Comparison of ENCODE assay signal across 8 cellular contexts in the genomic region with DNA sequence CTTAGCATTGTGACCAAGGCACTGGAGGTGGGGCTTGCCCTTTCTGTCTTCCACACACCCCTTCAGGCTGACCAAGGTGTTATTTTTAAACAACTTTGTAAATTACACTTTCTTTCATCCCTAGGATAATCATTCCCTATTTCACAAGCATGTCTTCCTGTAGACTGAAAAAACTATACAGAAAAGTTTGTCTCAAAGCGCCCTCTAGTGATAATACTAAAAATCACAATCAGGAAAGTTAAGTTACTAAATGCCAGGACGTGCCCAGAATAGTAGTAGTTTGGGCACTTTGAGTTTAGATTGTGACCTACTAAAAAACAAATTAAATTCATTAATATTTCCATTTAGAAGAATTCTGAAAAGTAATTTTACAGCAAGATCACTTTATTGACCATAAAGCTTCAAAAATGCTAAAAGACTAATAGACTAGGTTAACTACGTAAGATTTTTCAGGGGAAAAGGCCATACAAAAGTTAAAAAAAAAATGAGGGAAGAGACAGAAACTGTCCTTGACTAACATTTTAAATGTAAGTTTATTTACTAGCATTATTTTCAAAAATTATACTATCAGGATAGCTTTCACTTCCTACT.
DNase-seq lines count a peak whose midpoint lies in the region; ATAC-seq and TF ChIP-seq lines count a peak whose summit lies in the region.

No MANE protein-coding gene starts in this region.

- H3K27ac ChIP-seq in foreskin keratinocyte (no peak overlapping the region), sigmoid colon (no peak overlapping the region)

- H3K4me1 ChIP-seq in foreskin keratinocyte, result no peaks in the 10 kb centered on the region
- no peaks in the 10 kb centered on the region for H3K4me1 ChIP-seq in sigmoid colon

- no peak for TF ChIP-seq POLR2A in sigmoid colon (IDR thresholded peaks at IDR 0.05)

- TF ChIP-seq CTCF in foreskin keratinocyte (conservative IDR thresholded peaks at IDR 0.05), result peak; percentile 77
- peak in 3 of 4 experiments; percentile 30 to 57 (median 32) for TF ChIP-seq CTCF in sigmoid colon (IDR thresholded peaks at IDR 0.05)

- H3K27me3 ChIP-seq in foreskin keratinocyte (peaks cover 14% of the 10 kb centered on the region), sigmoid colon (peaks cover 0 to 4% (median 0%) of the 10 kb centered on the region in 3 donors)

- WGBS in sigmoid colon, 2 donors, result 29 to 32% methylated on average over 3 of the region's 3 CpGs

- peak; percentile 38 for DNase-seq in DMS53 treated with DMSO at 0.1 percent for 48 hours (lab: John Stamatoyannopoulos, UW; ENCODE audit: unreplicated experiment)
- DNase-seq in Kasumi-1 (lab: John Stamatoyannopoulos, UW), result peak; percentile 43 to 56
- peak in 1 of 2 donors; percentile 42 for DNase-seq in foreskin keratinocyte
- no peak for DNase-seq in sigmoid colon
- no peak for DNase-seq in activated effector memory CD4-positive, alpha-beta T cell treated with Interleukin-2 at 50 U/mL for 16 hours
- no peak for DNase-seq in UCSD-AML1 (lab: John Stamatoyannopoulos, UW; ENCODE audit: unreplicated experiment)

- H3K36me3 ChIP-seq in sigmoid colon, result no peaks in the 10 kb centered on the region

- peak; percentile 79 for ATAC-seq in SK-N-SH treated with all-trans-retinoic acid at 6 μM for 48 hours
- ATAC-seq in foreskin keratinocyte, result peak; percentile 53
- ATAC-seq in GM18502 (IDR thresholded peaks at IDR 0.05; ENCODE audit: poor library complexity, unreplicated experiment), result no peak

- H3K4me3 ChIP-seq in sigmoid colon, result no peak overlapping the region

- intact Hi-C loops in sigmoid colon (cut with DNase I), result no loop called here

- TF ChIP-seq EP300 in sigmoid colon (IDR thresholded peaks at IDR 0.05), result no peak

- no peaks in the 10 kb centered on the region for H3K9me3 ChIP-seq in sigmoid colon

TF ChIP-seq in SK-N-SH treated with all-trans-retinoic acid at 6 μM for 48 hours, 23 proteins besides CTCF, POLR2A, EP300 and RAD21:
- TF ChIP-seq, protein P1, sequence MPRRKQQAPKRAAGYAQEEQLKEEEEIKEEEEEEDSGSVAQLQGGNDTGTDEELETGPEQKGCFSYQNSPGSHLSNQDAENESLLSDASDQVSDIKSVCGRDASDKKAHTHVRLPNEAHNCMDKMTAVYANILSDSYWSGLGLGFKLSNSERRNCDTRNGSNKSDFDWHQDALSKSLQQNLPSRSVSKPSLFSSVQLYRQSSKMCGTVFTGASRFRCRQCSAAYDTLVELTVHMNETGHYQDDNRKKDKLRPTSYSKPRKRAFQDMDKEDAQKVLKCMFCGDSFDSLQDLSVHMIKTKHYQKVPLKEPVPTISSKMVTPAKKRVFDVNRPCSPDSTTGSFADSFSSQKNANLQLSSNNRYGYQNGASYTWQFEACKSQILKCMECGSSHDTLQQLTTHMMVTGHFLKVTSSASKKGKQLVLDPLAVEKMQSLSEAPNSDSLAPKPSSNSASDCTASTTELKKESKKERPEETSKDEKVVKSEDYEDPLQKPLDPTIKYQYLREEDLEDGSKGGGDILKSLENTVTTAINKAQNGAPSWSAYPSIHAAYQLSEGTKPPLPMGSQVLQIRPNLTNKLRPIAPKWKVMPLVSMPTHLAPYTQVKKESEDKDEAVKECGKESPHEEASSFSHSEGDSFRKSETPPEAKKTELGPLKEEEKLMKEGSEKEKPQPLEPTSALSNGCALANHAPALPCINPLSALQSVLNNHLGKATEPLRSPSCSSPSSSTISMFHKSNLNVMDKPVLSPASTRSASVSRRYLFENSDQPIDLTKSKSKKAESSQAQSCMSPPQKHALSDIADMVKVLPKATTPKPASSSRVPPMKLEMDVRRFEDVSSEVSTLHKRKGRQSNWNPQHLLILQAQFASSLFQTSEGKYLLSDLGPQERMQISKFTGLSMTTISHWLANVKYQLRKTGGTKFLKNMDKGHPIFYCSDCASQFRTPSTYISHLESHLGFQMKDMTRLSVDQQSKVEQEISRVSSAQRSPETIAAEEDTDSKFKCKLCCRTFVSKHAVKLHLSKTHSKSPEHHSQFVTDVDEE (CRISPR knock-in tag; IDR thresholded peaks at IDR 0.05), result no peak
- no peak for TF ChIP-seq ARNTL (CRISPR knock-in tag; IDR thresholded peaks at IDR 0.05; ENCODE audit: borderline replicate concordance, low read depth)

Comparison
In these comparisons a context has a peak if more than half of its experiments do, and no peak if none do; other contexts are left out.
1. DNase-seq: peak in DMS53 treated with DMSO at 0.1 percent for 48 hours (single experiment) and Kasumi-1 (2 of 2); none in sigmoid colon (single experiment), activated effector memory CD4-positive, alpha-beta T cell treated with Interleukin-2 at 50 U/mL for 16 hours (single experiment) and UCSD-AML1 (single experiment).